Comparison of ENCODE assay signal across 25 cellular contexts in genomic region chr1:209737118-209737505, GRCh38. TPM values are rescaled to one million over a fixed set of nuclear protein-coding genes. Genes with fewer than 3 reads are reported as not detected.
"Had no signal": no experiment of that assay in that cellular context is flagged by ENCODE, and none has a peak within 500 bp of the region (broad histone marks: within the 10 kb centered on the region; RNA-seq: fewer than 3 reads in every experiment).

No MANE protein-coding gene starts in this region.

- H3K9me3 ChIP-seq: breast epithelium, left ventricle myocardium inferior, sigmoid colon, tibial artery had no signal

- H3K4me1 Mint-ChIP-seq: activated B cell treated with CpG ODN at 0.5 μM for 24 hours; central memory CD8-positive, alpha-beta T cell; neural progenitor cell had no signal

- H3K27me3 Mint-ChIP-seq: activated naive CD4-positive, alpha-beta T cell treated with anti-CD3 and anti-CD28 coated beads, Interleukin-2, amount 10 ng/mL, durations not matched to agents 7 days and 5 days; naive thymus-derived CD8-positive, alpha-beta T cell; stimulated activated naive CD8-positive, alpha-beta T cell treated with anti-CD3 and anti-CD28 coated beads, Interleukin-15, amount 100 ng/mL, for 72 hours; T-helper 17 cell had no signal

- DNase-seq: activated B cell treated with CpG ODN at 0.5 μM for 24 hours; activated CD4-positive, alpha-beta T cell treated with anti-CD3 and anti-CD28 coated beads for 48 hours; activated naive CD4-positive, alpha-beta T cell treated with anti-CD3 and anti-CD28 coated beads, Interleukin-2, amount 10 ng/mL, durations not matched to agents 7 days and 5 days; dorsolateral prefrontal cortex; effector memory CD8-positive, alpha-beta T cell; hippocampal formation; kidney glomerular epithelial cell; left ventricle myocardium inferior; mammary epithelial cell; naive thymus-derived CD8-positive, alpha-beta T cell; sigmoid colon; stimulated activated CD4-positive, alpha-beta T cell treated with anti-CD3 and anti-CD28 coated beads, Interleukin-15, amount 100 ng/mL, for 24 hours; stimulated activated CD4-positive, alpha-beta T cell treated with anti-CD3 and anti-CD28 coated beads, Interleukin-2, amount 100 ng/mL, for 48 hours; stimulated activated naive CD8-positive, alpha-beta T cell treated with anti-CD3 and anti-CD28 coated beads, Interleukin-15, amount 100 ng/mL, for 72 hours; T-helper 17 cell; tibial artery had no signal

- ATAC-seq: effector memory CD8-positive, alpha-beta T cell; esophagus mucosa; naive thymus-derived CD8-positive, alpha-beta T cell; T-helper 17 cell had no signal

- H3K4me3 ChIP-seq: breast epithelium, dorsolateral prefrontal cortex, left ventricle myocardium inferior, neural progenitor cell, sigmoid colon, smooth muscle cell, tibial artery had no signal

- H3K27ac ChIP-seq: breast epithelium, dorsolateral prefrontal cortex, left ventricle myocardium inferior, neural progenitor cell, sigmoid colon, tibial artery had no signal

- H3K36me3 Mint-ChIP-seq: activated naive CD4-positive, alpha-beta T cell treated with anti-CD3 and anti-CD28 coated beads, Interleukin-2, amount 10 ng/mL, durations not matched to agents 7 days and 5 days; mesothelial cell of epicardium; naive thymus-derived CD8-positive, alpha-beta T cell; neural progenitor cell had no signal

- H3K27me3 ChIP-seq: breast epithelium, dorsolateral prefrontal cortex, sigmoid colon, tibial artery had no signal

- H3K4me3 Mint-ChIP-seq: activated B cell treated with CpG ODN at 0.5 μM for 24 hours; activated naive CD4-positive, alpha-beta T cell treated with anti-CD3 and anti-CD28 coated beads, Interleukin-2, amount 10 ng/mL, durations not matched to agents 7 days and 5 days; central memory CD8-positive, alpha-beta T cell; effector memory CD8-positive, alpha-beta T cell; mesothelial cell of epicardium; naive thymus-derived CD8-positive, alpha-beta T cell; neural progenitor cell; T-helper 17 cell had no signal

- H3K4me1 ChIP-seq: breast epithelium, neural progenitor cell, tibial artery had no signal

- H3K9me3 Mint-ChIP-seq: activated B cell treated with CpG ODN at 0.5 μM for 24 hours; activated naive CD4-positive, alpha-beta T cell treated with anti-CD3 and anti-CD28 coated beads, Interleukin-2, amount 10 ng/mL, durations not matched to agents 7 days and 5 days; central memory CD8-positive, alpha-beta T cell; effector memory CD8-positive, alpha-beta T cell; mesothelial cell of epicardium; naive thymus-derived CD8-positive, alpha-beta T cell; neural progenitor cell; stimulated activated naive CD8-positive, alpha-beta T cell treated with anti-CD3 and anti-CD28 coated beads, Interleukin-15, amount 100 ng/mL, for 72 hours had no signal

- H3K27ac Mint-ChIP-seq: activated B cell treated with CpG ODN at 0.5 μM for 24 hours; activated naive CD4-positive, alpha-beta T cell treated with anti-CD3 and anti-CD28 coated beads, Interleukin-2, amount 10 ng/mL, durations not matched to agents 7 days and 5 days; mesothelial cell of epicardium; naive thymus-derived CD8-positive, alpha-beta T cell; neural progenitor cell; T-helper 17 cell had no signal

- H3K36me3 ChIP-seq: breast epithelium, left ventricle myocardium inferior, neural progenitor cell, sigmoid colon, tibial artery had no signal

RNA-seq across cellular contexts. Expression of gene TRAF3IP3, which starts 18.7 kb away (rescaled TPM):
- total RNA-seq: endothelial cell of umbilical vein, renal cortical epithelial cell had no signal
- polyA plus RNA-seq: endothelial cell of umbilical vein, mammary epithelial cell, smooth muscle cell had no signal

RNA-seq across cellular contexts. Expression of gene HSD11B1, which starts 32.5 kb away (rescaled TPM):
- total RNA-seq: activated B cell treated with CpG ODN at 0.5 μM for 24 hours; endothelial cell of umbilical vein; frontal cortex; mammary epithelial cell; mesothelial cell of epicardium; naive thymus-derived CD8-positive, alpha-beta T cell; renal cortical epithelial cell; smooth muscle cell had no signal
- polyA plus RNA-seq: endothelial cell of umbilical vein, smooth muscle cell had no signal
